Comparison of ENCODE assay signal across 8 cellular contexts in the genomic region with DNA sequence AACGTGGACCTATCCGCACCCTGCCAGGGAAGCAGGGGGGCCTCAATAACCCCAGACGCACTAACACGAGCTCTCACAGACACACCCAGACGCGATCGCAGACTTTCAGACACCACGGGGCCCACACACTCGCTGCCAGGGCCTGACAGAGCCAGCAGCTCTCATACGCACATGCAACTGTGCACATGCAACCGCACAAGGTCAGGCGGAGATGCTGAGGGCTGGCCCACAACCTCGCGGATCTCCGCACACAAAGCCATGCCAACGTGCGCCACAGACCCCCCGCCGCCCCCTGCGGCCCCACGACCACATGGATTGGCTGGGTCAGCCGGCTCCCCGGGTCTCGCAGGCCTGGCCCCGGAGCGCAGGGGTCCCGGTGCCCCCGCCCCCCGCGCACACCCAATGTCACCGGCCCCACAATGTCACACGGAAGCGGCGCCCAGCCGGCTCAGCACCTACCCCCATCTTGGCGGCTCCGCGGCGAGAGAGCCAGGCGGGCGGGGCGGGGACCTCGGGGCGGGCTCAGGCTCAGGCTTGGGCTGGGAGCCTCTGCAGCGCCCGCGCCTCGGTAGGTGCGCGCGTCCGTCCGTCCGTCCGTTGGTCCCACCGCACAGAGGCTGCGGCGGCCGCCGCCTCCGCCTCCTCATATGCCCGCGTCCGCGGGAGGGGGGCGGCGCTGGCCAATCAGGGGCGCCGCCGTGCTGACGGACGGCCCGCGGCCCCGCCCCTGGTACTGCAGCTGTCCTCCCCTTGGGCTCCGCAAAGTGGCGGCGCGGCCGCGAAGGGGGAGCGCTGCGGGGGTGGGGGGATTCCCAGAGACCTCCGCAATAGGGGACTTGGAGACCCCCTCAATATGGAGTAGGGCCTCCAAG. TPM values are rescaled to one million over a fixed set of nuclear protein-coding genes. Genes with fewer than 3 reads are reported as not detected.
DNase-seq lines count a peak whose midpoint lies in the region; ATAC-seq and TF ChIP-seq lines count a peak whose summit lies in the region.

A gene (minus strand): TSS at position 619 of the 872 bp plus-strand sequence. CDS start 154 bp downstream, at position 465.

- peaks cover 40% of the 10 kb centered on the region for H3K4me1 Mint-ChIP-seq in neural crest cell

- H3K27me3 Mint-ChIP-seq in neural crest cell (ENCODE audit: low read depth): peaks cover 54% of the 10 kb centered on the region

- H3K4me3 Mint-ChIP-seq in neural crest cell: peak within 1 kb of the TSS; percentile 82

- H3K9me3 ChIP-seq in OCI-LY1 (ENCODE audit: low read length) (no peaks in the 10 kb centered on the region), subcutaneous abdominal adipose tissue (ENCODE audit: control insufficient read depth in 5 of 5, low read length in 5 of 5) (peaks cover 0 to 4% (median 0%) of the 10 kb centered on the region in 5 donors)

- H3K27ac ChIP-seq in OCI-LY1 (ENCODE audit: low read depth, low read length, poor library complexity, severe bottlenecking) (no peak within 1 kb of the TSS), subcutaneous abdominal adipose tissue (ENCODE audit: low read depth, low read length) (no peak within 1 kb of the TSS)

- 0 out of 2 replicates have a peak within 1 kb of the TSS, but pooled peaks have one; percentile 21 for H2AFZ ChIP-seq in OCI-LY1 (ENCODE audit: low read length)

- no peak within 1 kb of the TSS for H3K27ac Mint-ChIP-seq in neural crest cell (ENCODE audit: unreplicated experiment)

- H3K4me3 ChIP-seq in OCI-LY1 (ENCODE audit: low read depth, low read length, poor library complexity, severe bottlenecking) (peak within 1 kb of the TSS; percentile 95), fibroblast of mammary gland (ENCODE audit: control insufficient read depth, low read depth, low read length) (no peak within 1 kb of the TSS), subcutaneous abdominal adipose tissue (ENCODE audit: low read depth in 1 of 5, low read length in 5 of 5) (peak within 1 kb of the TSS in 3 of 5 donors; percentile 26 to 50 (median 35))

- TF ChIP-seq CTCF in OCI-LY1 (IDR thresholded peaks at IDR 0.05; ENCODE audit: low read length) (no peak), fibroblast of mammary gland (conservative IDR thresholded peaks at IDR 0.05; ENCODE audit: control insufficient read depth, insufficient read depth, low read depth, low read length) (no peak), neural crest cell (conservative IDR thresholded peaks at IDR 0.05) (no peak)

- ATAC-seq in HG03103 (IDR thresholded peaks at IDR 0.05; ENCODE audit: low read depth, unreplicated experiment) (peak; percentile 68), HG03457 (IDR thresholded peaks at IDR 0.05; ENCODE audit: unreplicated experiment) (no peak)

- H3K79me2 ChIP-seq in OCI-LY1 (ENCODE audit: insufficient read depth, low read length): no peaks in the 10 kb centered on the region

- no peaks in the 10 kb centered on the region for H3K36me3 Mint-ChIP-seq in neural crest cell (ENCODE audit: low read depth)

- peak within 1 kb of the TSS; percentile 94 for H3K4me2 ChIP-seq in OCI-LY1 (ENCODE audit: low read length)

- H3K4me1 ChIP-seq in OCI-LY1 (ENCODE audit: insufficient read depth, low read length, severe bottlenecking) (peaks cover 24% of the 10 kb centered on the region), subcutaneous abdominal adipose tissue (ENCODE audit: control insufficient read depth in 5 of 5, insufficient read depth in 5 of 5, low read length in 5 of 5) (peaks cover 0 to 17% (median 9%) of the 10 kb centered on the region in 5 donors)

- no peaks in the 10 kb centered on the region for H3K36me3 ChIP-seq in OCI-LY1 (ENCODE audit: insufficient read depth, low read length)
- no peaks in the 10 kb centered on the region for H3K36me3 ChIP-seq in subcutaneous abdominal adipose tissue (ENCODE audit: control insufficient read depth in 5 of 5, insufficient read depth in 5 of 5, low read length in 5 of 5)

- no peaks in the 10 kb centered on the region for H3K9me2 ChIP-seq in OCI-LY1 (ENCODE audit: low read depth, low read length)

- H4K20me1 ChIP-seq in OCI-LY1 (ENCODE audit: insufficient read depth, low read length): no peaks in the 10 kb centered on the region

- no peaks in the 10 kb centered on the region for H3K9me3 Mint-ChIP-seq in neural crest cell

- DNase-seq in CMK (ENCODE audit: low read depth) (peak; percentile 38), fibroblast of mammary gland (ENCODE audit: low read depth) (peak; percentile 27), neural crest cell (ENCODE audit: low read depth, low spot score) (peak; percentile 51)
- DNase-seq in activated T-cell treated with anti-CD3 and anti-CD28 coated beads, Interleukin-2, amount 50 U/mL, for 48 hours: peak; percentile 75 to 78

- H3K9ac ChIP-seq in OCI-LY1 (ENCODE audit: low read length): peak within 1 kb of the TSS; percentile 87
- no peak within 1 kb of the TSS for H3K9ac ChIP-seq in subcutaneous abdominal adipose tissue (ENCODE audit: low read length in 5 of 5)

- H3K27me3 ChIP-seq in OCI-LY1 (ENCODE audit: insufficient read depth, low read length) (0 out of 2 replicates have a peak, but pooled peaks cover 5% of the 10 kb centered on the region), subcutaneous abdominal adipose tissue (ENCODE audit: control insufficient read depth in 5 of 5, insufficient read depth in 4 of 5, low read length in 5 of 5) (peaks cover 39 to 72% (median 56%) of the 10 kb centered on the region in 5 donors)

- H3F3A ChIP-seq in OCI-LY1 (ENCODE audit: insufficient read depth, low read length): no peaks in the 10 kb centered on the region

RNA-seq across cellular contexts. Expression of the gene that starts here (rescaled TPM):
- 22.9 and 23.2 TPM in 2 replicates for total RNA-seq in neural crest cell
